In the genomic region with DNA sequence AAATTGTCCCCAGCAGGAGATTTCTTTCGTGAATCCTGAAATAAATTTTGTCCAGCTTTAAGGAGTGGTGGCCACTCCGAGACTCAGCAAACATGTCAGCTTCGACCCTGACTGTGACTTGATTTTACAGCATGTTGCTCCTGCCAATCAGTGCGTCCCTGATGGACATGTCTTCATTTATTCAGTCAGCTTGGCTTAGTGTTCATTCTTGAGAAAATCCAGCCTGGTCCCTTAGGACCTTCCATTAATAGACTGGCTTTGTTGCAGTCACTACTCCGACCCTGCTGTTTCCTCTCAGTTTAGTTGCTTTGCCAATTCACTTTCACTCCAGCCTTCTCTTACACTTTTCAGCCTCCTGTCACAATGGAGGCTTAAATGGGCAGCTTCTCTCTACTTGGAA, we compare ENCODE assay signal across 1 cellular context.
TF ChIP-seq lines count a peak whose summit lies in the region.

No MANE protein-coding gene starts in this region.

TF ChIP-seq in K562, 482 proteins besides CTCF, POLR2A, EP300 and RAD21:
- TF ChIP-seq ARNT (IDR thresholded peaks at IDR 0.05): no peak
- no peak for TF ChIP-seq LCOR (CRISPR knock-in tag; IDR thresholded peaks at IDR 0.05)
- no peak for TF ChIP-seq ZNF217 (CRISPR knock-in tag; IDR thresholded peaks at IDR 0.05)
- TF ChIP-seq RBM17 (IDR thresholded peaks at IDR 0.05; ENCODE audit: borderline replicate concordance, low read depth, low read length): no peak
- no peak for TF ChIP-seq SIN3B (IDR thresholded peaks at IDR 0.05; ENCODE audit: low read depth)
- TF ChIP-seq, protein P1, sequence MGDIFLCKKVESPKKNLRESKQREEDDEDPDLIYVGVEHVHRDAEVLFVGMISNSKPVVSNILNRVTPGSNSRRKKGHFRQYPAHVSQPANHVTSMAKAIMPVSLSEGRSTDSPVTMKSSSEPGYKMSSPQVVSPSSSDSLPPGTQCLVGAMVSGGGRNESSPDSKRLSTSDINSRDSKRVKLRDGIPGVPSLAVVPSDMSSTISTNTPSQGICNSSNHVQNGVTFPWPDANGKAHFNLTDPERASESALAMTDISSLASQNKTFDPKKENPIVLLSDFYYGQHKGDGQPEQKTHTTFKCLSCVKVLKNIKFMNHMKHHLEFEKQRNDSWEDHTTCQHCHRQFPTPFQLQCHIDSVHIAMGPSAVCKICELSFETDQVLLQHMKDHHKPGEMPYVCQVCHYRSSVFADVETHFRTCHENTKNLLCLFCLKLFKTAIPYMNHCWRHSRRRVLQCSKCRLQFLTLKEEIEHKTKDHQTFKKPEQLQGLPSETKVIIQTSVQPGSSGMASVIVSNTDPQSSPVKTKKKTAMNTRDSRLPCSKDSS (IDR thresholded peaks at IDR 0.05; ENCODE audit: low read depth, partially characterized antibody): no peak
- TF ChIP-seq MTA1 (IDR thresholded peaks at IDR 0.05; ENCODE audit: borderline replicate concordance): no peak
